Comparison of ENCODE assay signal across 30 cellular contexts in the genomic region with DNA sequence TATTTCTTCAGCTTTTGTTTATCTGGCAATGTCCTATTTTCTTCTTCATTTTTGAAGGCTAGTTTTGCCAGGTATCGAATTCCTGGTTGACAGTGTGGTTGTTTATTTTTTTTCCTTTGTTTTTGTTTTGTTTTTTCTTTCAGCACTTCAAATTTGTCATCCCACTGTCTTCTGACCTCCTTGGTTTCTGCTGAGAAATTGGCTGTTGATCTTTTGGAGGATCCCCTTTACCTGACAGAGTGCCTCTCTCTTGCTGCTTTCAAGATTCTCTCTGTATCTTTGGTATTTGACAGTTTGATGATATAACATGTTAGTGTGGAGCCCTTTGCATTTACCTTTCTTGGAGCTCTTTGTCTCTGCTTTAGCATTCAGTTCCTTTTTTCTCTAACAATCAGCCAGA.
"Had no signal": no experiment of that assay in that cellular context is flagged by ENCODE, and none has a peak within 500 bp of the region (broad histone marks: within the 10 kb centered on the region; RNA-seq: fewer than 3 reads in every experiment).

No MANE protein-coding gene starts in this region.

- H3K79me2 ChIP-seq: parathyroid adenoma had no signal

- H3K27ac Mint-ChIP-seq: natural killer cell; nephron; neural progenitor cell; progenitor cell of endocrine pancreas; stimulated activated memory B cell treated with anti-CD40 and anti-IgM and Interleukin-4, amounts not matched to agents 10 μg/mL and 1 μg/mL and 100 μg/mL, for 72 hours; stimulated activated naive CD8-positive, alpha-beta T cell treated with anti-CD3 and anti-CD28 coated beads, Interleukin-15, amount 100 ng/mL, for 72 hours; type B pancreatic cell had no signal

- DNase-seq: natural killer cell; occipital lobe; ovary; psoas muscle; right cardiac atrium; stimulated activated CD4-positive, alpha-beta T cell treated with anti-CD3 and anti-CD28 coated beads, Interleukin-12 subunit alpha, Interleukin-12 subunit beta, amount 100 ng/mL, for 4 hours; stimulated activated CD4-positive, alpha-beta T cell treated with anti-CD3 and anti-CD28 coated beads, Interleukin-1b, Interleukin-23, amount 100 ng/mL, for 48 hours; stimulated activated CD4-positive, alpha-beta T cell treated with anti-CD3 and anti-CD28 coated beads, Interleukin-4, amount 100 ng/mL, for 1 hour; stimulated activated CD4-positive, alpha-beta T cell treated with anti-CD3 and anti-CD28 coated beads, Interleukin-4, amount 100 ng/mL, for 4 hours; stimulated activated CD8-positive, alpha-beta memory T cell treated with anti-CD3 and anti-CD28 coated beads, Interleukin-4, amount 100 ng/mL, for 48 hours; stimulated activated naive CD4-positive, alpha-beta T cell; stimulated activated naive CD8-positive, alpha-beta T cell treated with anti-CD3 and anti-CD28 coated beads, Interleukin-15, amount 100 ng/mL, for 72 hours; stimulated activated naive CD8-positive, alpha-beta T cell treated with anti-CD3 and anti-CD28 coated beads, Interleukin-15, Interleukin-2, amounts not matched to agents 100 U/mL and 50 U/mL, for 24 hours; substantia nigra; testis; tibial artery; transverse colon; upper lobe of right lung; uterus had no signal

- H3K4me1 ChIP-seq: neural progenitor cell, parathyroid adenoma, psoas muscle, spleen, suprapubic skin, testis, tibial artery, transverse colon, upper lobe of right lung, uterus had no signal

- H3K4me3 ChIP-seq: neural progenitor cell, ovary, psoas muscle, skin epidermis, smooth muscle cell, spleen, suprapubic skin, testis, tibial artery, transverse colon, upper lobe of right lung, uterus had no signal

- H3K4me2 ChIP-seq: neural progenitor cell, smooth muscle cell had no signal

- H3K27me3 Mint-ChIP-seq: progenitor cell of endocrine pancreas; stimulated activated memory B cell treated with anti-CD40 and anti-IgM and Interleukin-4, amounts not matched to agents 10 μg/mL and 1 μg/mL and 100 μg/mL, for 72 hours; stimulated activated naive CD8-positive, alpha-beta T cell treated with anti-CD3 and anti-CD28 coated beads, Interleukin-15, amount 100 ng/mL, for 72 hours; type B pancreatic cell had no signal

- H3K9me3 ChIP-seq: ovary, psoas muscle, suprapubic skin, testis, tibial artery, upper lobe of right lung, uterus had no signal

- H3K36me3 ChIP-seq: neural progenitor cell, ovary, spleen, suprapubic skin, tibial artery, transverse colon, upper lobe of right lung, uterus had no signal

- ATAC-seq: natural killer cell; psoas muscle; right cardiac atrium; sciatic nerve; stimulated activated memory B cell treated with anti-CD40 and anti-IgM and Interleukin-4, amounts not matched to agents 10 μg/mL and 1 μg/mL and 100 μg/mL, for 72 hours; stimulated activated naive CD8-positive, alpha-beta T cell treated with anti-CD3 and anti-CD28 coated beads, Interleukin-15, amount 100 ng/mL, for 72 hours; stimulated activated naive CD8-positive, alpha-beta T cell treated with anti-CD3 and anti-CD28 coated beads, Interleukin-15, Interleukin-2, amounts not matched to agents 100 U/mL and 50 U/mL, for 24 hours; upper lobe of right lung had no signal

- H3K4me1 Mint-ChIP-seq: natural killer cell; nephron; neural progenitor cell; stimulated activated memory B cell treated with anti-CD40 and anti-IgM and Interleukin-4, amounts not matched to agents 10 μg/mL and 1 μg/mL and 100 μg/mL, for 72 hours; stimulated activated naive CD8-positive, alpha-beta T cell treated with anti-CD3 and anti-CD28 coated beads, Interleukin-15, amount 100 ng/mL, for 72 hours had no signal

- H3K4me3 Mint-ChIP-seq: natural killer cell; nephron; neural progenitor cell; stimulated activated memory B cell treated with anti-CD40 and anti-IgM and Interleukin-4, amounts not matched to agents 10 μg/mL and 1 μg/mL and 100 μg/mL, for 72 hours; stimulated activated naive CD8-positive, alpha-beta T cell treated with anti-CD3 and anti-CD28 coated beads, Interleukin-15, amount 100 ng/mL, for 72 hours; type B pancreatic cell had no signal

- H2AFZ ChIP-seq: parathyroid adenoma had no signal

- H3K27me3 ChIP-seq: neural progenitor cell, ovary, spleen, suprapubic skin, testis, tibial artery, transverse colon, upper lobe of right lung, uterus had no signal

- H3K9me3 Mint-ChIP-seq: natural killer cell had no signal

- H3K36me3 Mint-ChIP-seq: natural killer cell, neural progenitor cell, type B pancreatic cell had no signal

- H3K9ac ChIP-seq: neural progenitor cell, parathyroid adenoma had no signal

- H3K27ac ChIP-seq: neural progenitor cell, ovary, parathyroid adenoma, psoas muscle, skin epidermis, spleen, suprapubic skin, testis, tibial artery, transverse colon, upper lobe of right lung, uterus had no signal
